13 cellular contexts compared by ENCODE assay signal in genomic region chr2:233643128-233643527, GRCh38. TPM values are rescaled to one million over a fixed set of nuclear protein-coding genes. Genes with fewer than 3 reads are reported as not detected.
DNase-seq lines count a peak whose midpoint lies in the region; ATAC-seq, FAIRE-seq and TF ChIP-seq lines count a peak whose summit lies in the region.
"Had no signal": no experiment of that assay in that cellular context is flagged by ENCODE, and none has a peak within 500 bp of the region (broad histone marks: within the 10 kb centered on the region; RNA-seq: fewer than 3 reads in every experiment).

No MANE protein-coding gene starts in this region.

- H2AFZ ChIP-seq in GM12878 (ENCODE audit: control insufficient read depth, low read depth, low read length) = no peak overlapping the region

- 0% methylated on average over 1 of the region's 1 CpG for WGBS in GM12878 (ENCODE audit: insufficient coverage, insufficient replicate concordance, low lambda C conversion rate, missing lambda C conversion rate)

- no peaks in the 10 kb centered on the region for H4K20me1 ChIP-seq in DOHH2 (ENCODE audit: control insufficient read depth, insufficient read depth, low read depth, low read length)
- no peaks in the 10 kb centered on the region for H4K20me1 ChIP-seq in GM12878 (ENCODE audit: control insufficient read depth, insufficient read depth)

- no peaks in the 10 kb centered on the region for H3K9me2 ChIP-seq in DOHH2 (replicated peaks; ENCODE audit: control insufficient read depth, low read length)

- H3K4me2 ChIP-seq in DOHH2 (ENCODE audit: low read length) = no peak overlapping the region
- no peak overlapping the region for H3K4me2 ChIP-seq in GM12878 (ENCODE audit: control insufficient read depth, insufficient read depth)

- intact Hi-C loops in GM12878 (cut with micrococcal nuclease; ENCODE audit: unreplicated experiment) = no loop called here

- CTCF ChIA-PET in GM12878 (lab: Yijun Ruan, JAX) = no interaction called here

- TF ChIP-seq CTCF in DOHH2 (IDR thresholded peaks at IDR 0.05; ENCODE audit: low read depth, low read length, poor library complexity, severe bottlenecking) = peak; percentile 34
- 0 out of 2 replicates have a peak, but pooled peaks have one; percentile 14 for TF ChIP-seq CTCF in LNCaP clone FGC (IDR thresholded peaks at IDR 0.05; ENCODE audit: control insufficient read depth, extremely low read depth, insufficient read depth)
- 0 out of 6 replicates have a peak, but pooled peaks of 2 of the 3 experiments have one; percentile 4 to 17 for TF ChIP-seq CTCF in GM12878 (IDR thresholded peaks at IDR 0.05 in 2 of 3, conservative IDR thresholded peaks at IDR 0.05 in 1 of 3; ENCODE audit: control insufficient read depth in 2 of 3, extremely low read depth in 1 of 3, insufficient read depth in 1 of 3, low read depth in 3 of 3, low read length in 3 of 3)
- no peak for TF ChIP-seq CTCF in D721Med (IDR thresholded peaks at IDR 0.05; ENCODE audit: insufficient read depth, missing control alignments)

- H3K9me3 ChIP-seq in DOHH2 (ENCODE audit: control insufficient read depth, insufficient read depth, low read length) (peaks cover 14% of the 10 kb centered on the region; the same call in 1 of the 2 replicates), GM12878 (replicated peaks; ENCODE audit: control insufficient read depth, insufficient read depth, low read length) (no peaks in the 10 kb centered on the region; the same call in 2 of the 3 replicates)
- H3K9me3 ChIP-seq: ovary had no signal

- no peak for TF ChIP-seq POLR2A in GM12878 (IDR thresholded peaks at IDR 0.05; ENCODE audit: low read depth, low read length)

- no peak for ATAC-seq in GM12878
- ATAC-seq in left lobe of liver = peak; percentile 78
- ATAC-seq in HG03354 (IDR thresholded peaks at IDR 0.05; ENCODE audit: poor library complexity, severe bottlenecking, unreplicated experiment) = no peak
- no peak for ATAC-seq in GM21825 (IDR thresholded peaks at IDR 0.05; ENCODE audit: unreplicated experiment)

- TF ChIP-seq RAD21 in GM12878 (IDR thresholded peaks at IDR 0.05; ENCODE audit: insufficient read depth, low read depth, low read length) = no peak

- TF ChIP-seq EP300 in GM12878 (IDR thresholded peaks at IDR 0.05; ENCODE audit: borderline replicate concordance in 1 of 2, control insufficient read depth in 1 of 2, low read depth in 2 of 2, low read length in 2 of 2) = no peak

- no peaks in the 10 kb centered on the region for H3F3A ChIP-seq in DOHH2 (ENCODE audit: control insufficient read depth, insufficient read depth)

- no peaks in the 10 kb centered on the region for H3K36me3 ChIP-seq in DOHH2 (ENCODE audit: control insufficient read depth, low read length)
- H3K36me3 ChIP-seq in GM12878 (ENCODE audit: control insufficient read depth in 2 of 2, insufficient read depth in 2 of 2, low read length in 1 of 2) = no peaks in the 10 kb centered on the region
- H3K36me3 ChIP-seq: ovary had no signal

- H3K9ac ChIP-seq in GM12878 (ENCODE audit: control insufficient read depth, insufficient read depth, low read length) = no peak overlapping the region

- H3K4me1 ChIP-seq in DOHH2 (ENCODE audit: control insufficient read depth, low read length) (peaks cover 8% of the 10 kb centered on the region), GM12878 (ENCODE audit: control insufficient read depth, insufficient read depth, low read length) (no peaks in the 10 kb centered on the region)

- no peaks in the 10 kb centered on the region for H3K27me3 ChIP-seq in DOHH2 (ENCODE audit: control insufficient read depth, low read length)
- H3K27me3 ChIP-seq in GM12878 (replicated peaks in 1 of 2; ENCODE audit: control insufficient read depth in 2 of 2, insufficient read depth in 2 of 2, low read length in 1 of 2) = no peaks in the 10 kb centered on the region
- H3K27me3 ChIP-seq: ovary had no signal

- BruUV-seq in GM12878 (replicated peaks; lab: Mats Ljungman, UMichigan) = no TSS peak

- H3K79me2 ChIP-seq in DOHH2 (ENCODE audit: control insufficient read depth, low read length) = no peaks in the 10 kb centered on the region
- no peaks in the 10 kb centered on the region for H3K79me2 ChIP-seq in GM12878 (ENCODE audit: control insufficient read depth, insufficient read depth, low read length)

- DNase-seq in LNCaP clone FGC (ENCODE audit: low read depth) (no peak), GM12878 (ENCODE audit: low read depth, low spot score) (no peak), left lobe of liver (ENCODE audit: low spot score) (no peak), D721Med (ENCODE audit: insufficient read length, low spot score) (no peak), NCI-H1105 (lab: John Stamatoyannopoulos, UW) (no peak)
- DNase-seq: activated effector memory CD4-positive, alpha-beta T cell treated with anti-CD3 and anti-CD28 coated beads, Interleukin-2, amount 50 U/mL, for 16 hours; DMS79 treated with DMSO at 0.1 percent for 48 hours; immature natural killer cell; ovary had no signal

- RAD21 ChIA-PET in GM12878 (lab: Charles Lee; ENCODE audit: unreplicated experiment) = no interaction called here

- POLR2A ChIA-PET in GM12878 (lab: Charles Lee) = no interaction called here

- FAIRE-seq in GM12878 (lab: Jason Lieb, UNC) = no peak
- no peak for FAIRE-seq in D721Med (lab: Jason Lieb, UNC)
- FAIRE-seq: TTC549 had no signal

- SMC1A ChIA-PET in GM12878 (lab: Charles Lee; ENCODE audit: uncharacterized antibody, unreplicated experiment) = no interaction called here

- no peak overlapping the region for H3K4me3 ChIP-seq in DOHH2 (ENCODE audit: low read length)
- H3K4me3 ChIP-seq in LNCaP clone FGC (ENCODE audit: low read depth, low read length) = no peak overlapping the region
- H3K4me3 ChIP-seq in GM12878 = no peak overlapping the region
- H3K4me3 ChIP-seq: ovary had no signal

- H3K27ac ChIP-seq in DOHH2 (ENCODE audit: low read depth, low read length) (no peak overlapping the region), GM12878 (ENCODE audit: control insufficient read depth, insufficient read depth) (no peak overlapping the region)
- H3K27ac ChIP-seq: ovary had no signal

- in situ Hi-C loops in GM12878 (cut with MboI) = no loop called here

RNA-seq across cellular contexts. Expression of gene UGT1A10, which starts 6.9 kb away (rescaled TPM):
- 0.77 and 0.91 TPM in 2 replicates for total RNA-seq in GM12878 (2013; cell fraction: nucleolus; rRNA removed)
- total RNA-seq in GM12878 (2014; rRNA removed) (not detected in 2 replicates), GM12878 (2014; rRNA removed; fragmentation: Illumina TruSeq; extraction: Trizol) (not detected in 2 replicates), GM12878 (2021) (0.11 TPM in 1 of 2 replicates, not detected in the other), left lobe of liver (0.45 TPM)
- not detected for polyA plus RNA-seq in GM12878 (2011; ENCODE audit: low read depth)
- polyA plus RNA-seq in GM12878 (2011; rRNA removed) (not detected in 2 replicates), GM12878 (2014; fragmentation: Illumina TruSeq; extraction: Trizol) (not detected in 2 replicates), GM12878 (2014; fragmentation: Nextera tagmentation; extraction: Ambion mirVana) (not detected), GM12878 (2014; rRNA removed) (not detected in 2 replicates), GM12878 (2016; fragmentation: Nextera tagmentation; extraction: Ambion mirVana) (not detected)
- not detected in 2 replicates for polyA plus RNA-seq in GM12878 (2011; cell fraction: cytosol; rRNA removed)
- 0.07 TPM in 2 replicates for polyA plus RNA-seq in GM12878 (2011; cell fraction: nucleus; rRNA removed)
- polyA plus RNA-seq in GM12878 (2012) = not detected in 2 replicates
- polyA minus RNA-seq in GM12878 (2011; rRNA and poly(A)+ RNA removed) = 0.10 TPM in 1 of 2 replicates, not detected in the other
- not detected in 2 replicates for polyA minus RNA-seq in GM12878 (2011; cell fraction: cytosol; rRNA and poly(A)+ RNA removed)
- polyA minus RNA-seq in GM12878 (2011; cell fraction: nucleus; rRNA and poly(A)+ RNA removed) = 0.12 TPM in 1 of 2 replicates, not detected in the other
- total RNA-seq: ovary had no signal
- polyA plus RNA-seq: immature natural killer cell, ovary had no signal

RNA-seq across cellular contexts. Expression of gene UGT1A8, which starts 25.7 kb away (rescaled TPM):
- 1.6 and 1.7 TPM in 2 replicates for total RNA-seq in GM12878 (2013; cell fraction: nucleolus; rRNA removed)
- total RNA-seq in GM12878 (2014; rRNA removed) = not detected in 2 replicates
- not detected in 2 replicates for total RNA-seq in GM12878 (2014; rRNA removed; fragmentation: Illumina TruSeq; extraction: Trizol)
- total RNA-seq in GM12878 (2021) = not detected in 2 replicates
- polyA plus RNA-seq in GM12878 (2011; ENCODE audit: low read depth) = not detected
- not detected in 2 replicates for polyA plus RNA-seq in GM12878 (2011; rRNA removed)
- not detected in 2 replicates for polyA plus RNA-seq in GM12878 (2011; cell fraction: cytosol; rRNA removed)
- not detected in 2 replicates for polyA plus RNA-seq in GM12878 (2011; cell fraction: nucleus; rRNA removed)
- polyA plus RNA-seq in GM12878 (2012) = not detected in 2 replicates
- polyA plus RNA-seq in GM12878 (2014; fragmentation: Illumina TruSeq; extraction: Trizol) = not detected in 2 replicates
- polyA plus RNA-seq in GM12878 (2014; fragmentation: Nextera tagmentation; extraction: Ambion mirVana) = not detected
- polyA plus RNA-seq in GM12878 (2014; rRNA removed) = not detected in 2 replicates
- not detected for polyA plus RNA-seq in GM12878 (2016; fragmentation: Nextera tagmentation; extraction: Ambion mirVana)
- polyA minus RNA-seq in GM12878 (2011; rRNA and poly(A)+ RNA removed) = 0.05 TPM in 1 of 2 replicates, not detected in the other
- polyA minus RNA-seq in GM12878 (2011; cell fraction: cytosol; rRNA and poly(A)+ RNA removed) = not detected in 2 replicates
- polyA minus RNA-seq in GM12878 (2011; cell fraction: nucleus; rRNA and poly(A)+ RNA removed) = 0.12 TPM in 1 of 2 replicates, not detected in the other
- total RNA-seq in left lobe of liver = 0.13 TPM
- total RNA-seq: ovary had no signal
- polyA plus RNA-seq: immature natural killer cell, ovary had no signal

RNA-seq across cellular contexts. Expression of gene UGT1A9, which starts 28.6 kb away (rescaled TPM):
- 0.20 and 0.21 TPM in 2 replicates for total RNA-seq in GM12878 (2013; cell fraction: nucleolus; rRNA removed)
- total RNA-seq in GM12878 (2014; rRNA removed) (not detected in 2 replicates), GM12878 (2014; rRNA removed; fragmentation: Illumina TruSeq; extraction: Trizol) (not detected in 2 replicates), GM12878 (2021) (not detected in 2 replicates), left lobe of liver (95.1 TPM)
- not detected for polyA plus RNA-seq in GM12878 (2011; ENCODE audit: low read depth)
- polyA plus RNA-seq in GM12878 (2011; rRNA removed) (not detected in 2 replicates), GM12878 (2014; fragmentation: Illumina TruSeq; extraction: Trizol) (not detected in 2 replicates), GM12878 (2014; fragmentation: Nextera tagmentation; extraction: Ambion mirVana) (not detected), GM12878 (2014; rRNA removed) (not detected in 2 replicates), GM12878 (2016; fragmentation: Nextera tagmentation; extraction: Ambion mirVana) (under 1 TPM in 1 of 2 experiments, not detected in 1; 0.07 TPM)
- not detected in 2 replicates for polyA plus RNA-seq in GM12878 (2011; cell fraction: cytosol; rRNA removed)
- polyA plus RNA-seq in GM12878 (2011; cell fraction: nucleus; rRNA removed) = not detected in 2 replicates
- not detected in 2 replicates for polyA plus RNA-seq in GM12878 (2012)
- polyA minus RNA-seq in GM12878 (2011; rRNA and poly(A)+ RNA removed) = 0.26 TPM in 1 of 2 replicates, not detected in the other
- polyA minus RNA-seq in GM12878 (2011; cell fraction: cytosol; rRNA and poly(A)+ RNA removed) = not detected in 2 replicates
- polyA minus RNA-seq in GM12878 (2011; cell fraction: nucleus; rRNA and poly(A)+ RNA removed) = 0.12 TPM in 1 of 2 replicates, not detected in the other
- polyA plus RNA-seq: immature natural killer cell, ovary had no signal

RNA-seq across cellular contexts. Expression of gene UGT1A7, which starts 38.6 kb away (rescaled TPM):
- 0.20 and 0.27 TPM in 2 replicates for total RNA-seq in GM12878 (2013; cell fraction: nucleolus; rRNA removed)
- total RNA-seq in GM12878 (2014; rRNA removed) (not detected in 2 replicates), GM12878 (2014; rRNA removed; fragmentation: Illumina TruSeq; extraction: Trizol) (not detected in 2 replicates), GM12878 (2021) (not detected in 2 replicates), left lobe of liver (4.1 TPM)
- polyA plus RNA-seq in GM12878 (2011; ENCODE audit: low read depth) = not detected
- polyA plus RNA-seq in GM12878 (2011; rRNA removed) (not detected in 2 replicates), GM12878 (2014; fragmentation: Illumina TruSeq; extraction: Trizol) (not detected in 2 replicates), GM12878 (2014; fragmentation: Nextera tagmentation; extraction: Ambion mirVana) (not detected), GM12878 (2014; rRNA removed) (not detected in 2 replicates), GM12878 (2016; fragmentation: Nextera tagmentation; extraction: Ambion mirVana) (not detected)
- polyA plus RNA-seq in GM12878 (2011; cell fraction: cytosol; rRNA removed) = not detected in 2 replicates
- polyA plus RNA-seq in GM12878 (2011; cell fraction: nucleus; rRNA removed) = not detected in 2 replicates
- polyA plus RNA-seq in GM12878 (2012) = not detected in 2 replicates
- not detected in 2 replicates for polyA minus RNA-seq in GM12878 (2011; rRNA and poly(A)+ RNA removed)
- polyA minus RNA-seq in GM12878 (2011; cell fraction: cytosol; rRNA and poly(A)+ RNA removed) = not detected in 2 replicates
- polyA minus RNA-seq in GM12878 (2011; cell fraction: nucleus; rRNA and poly(A)+ RNA removed) = not detected in 2 replicates
- total RNA-seq: ovary had no signal
- polyA plus RNA-seq: immature natural killer cell, ovary had no signal

RNA-seq across cellular contexts. Expression of gene UGT1A6, which starts 49.6 kb away (rescaled TPM):
- not detected in 2 replicates for total RNA-seq in GM12878 (2013; cell fraction: nucleolus; rRNA removed)
- total RNA-seq in GM12878 (2014; rRNA removed) (not detected in 2 replicates), GM12878 (2014; rRNA removed; fragmentation: Illumina TruSeq; extraction: Trizol) (not detected in 2 replicates), GM12878 (2021) (not detected in 2 replicates), left lobe of liver (181 TPM)
- not detected for polyA plus RNA-seq in GM12878 (2011; ENCODE audit: low read depth)
- polyA plus RNA-seq in GM12878 (2011; rRNA removed) (not detected in 2 replicates), GM12878 (2014; fragmentation: Illumina TruSeq; extraction: Trizol) (not detected in 2 replicates), GM12878 (2014; fragmentation: Nextera tagmentation; extraction: Ambion mirVana) (not detected), GM12878 (2014; rRNA removed) (not detected in 2 replicates), GM12878 (2016; fragmentation: Nextera tagmentation; extraction: Ambion mirVana) (not detected)
- not detected in 2 replicates for polyA plus RNA-seq in GM12878 (2011; cell fraction: cytosol; rRNA removed)
- polyA plus RNA-seq in GM12878 (2011; cell fraction: nucleus; rRNA removed) = not detected in 2 replicates
- polyA plus RNA-seq in GM12878 (2012) = not detected in 2 replicates
- polyA minus RNA-seq in GM12878 (2011; rRNA and poly(A)+ RNA removed) = not detected in 2 replicates
- not detected in 2 replicates for polyA minus RNA-seq in GM12878 (2011; cell fraction: cytosol; rRNA and poly(A)+ RNA removed)
- not detected in 2 replicates for polyA minus RNA-seq in GM12878 (2011; cell fraction: nucleus; rRNA and poly(A)+ RNA removed)
- total RNA-seq: ovary had no signal
- polyA plus RNA-seq: immature natural killer cell, ovary had no signal

Comparison
In these comparisons a context has a peak if more than half of its experiments do, and no peak if none do; other contexts are left out.
1. RNA of gene UGT1A9, which starts 28.6 kb away (total RNA-seq): 95.1 TPM in left lobe of liver (single experiment); 0.20 to 0.21 TPM in GM12878; every median in the first group is over 10 times any median in the second.